8 cellular contexts compared by ENCODE assay signal in genomic region chr18:32018331-32019250, GRCh38. TPM values are rescaled to one million over a fixed set of nuclear protein-coding genes. Genes with fewer than 3 reads are reported as not detected.
DNase-seq lines count a peak whose midpoint lies in the region; ATAC-seq and TF ChIP-seq lines count a peak whose summit lies in the region.

RNF125 (plus strand) TSS chr18:32018825; CDS start chr18:32018864, 39 bp downstream.

- H3K4me1 ChIP-seq in adrenal gland (replicated peaks in 1 of 2) (peaks cover 0 to 6% of the 10 kb centered on the region in 2 donors), right atrium auricular region (peaks cover 0 to 21% of the 10 kb centered on the region in 2 donors), prostate gland (replicated peaks) (no peaks in the 10 kb centered on the region), urinary bladder (ENCODE audit: insufficient read depth) (no peaks in the 10 kb centered on the region)

- peak; percentile 88 for ATAC-seq in HG02623 (IDR thresholded peaks at IDR 0.05; ENCODE audit: unreplicated experiment)

- intact Hi-C loops in adrenal gland (cut with DNase I), result loop anchor here in 1 of 2 donors (5.0 kb wide), 1 partner anchor 74 kb away; the partner anchor contains the start of gene RNF138
- intact Hi-C loops in prostate gland (cut with DNase I), result no loop called here

- TF ChIP-seq CTCF in GM12865 (IDR thresholded peaks at IDR 0.05; ENCODE audit: insufficient read depth, low read depth, low read length, missing control alignments) (no peak), adrenal gland (IDR thresholded peaks at IDR 0.05) (peak in 3 of 6 experiments; percentile 2 to 23 (median 17)), right atrium auricular region (IDR thresholded peaks at IDR 0.05) (no peak), prostate gland (IDR thresholded peaks at IDR 0.05) (peak in 1 of 4 experiments; percentile 24)

- H3K27ac ChIP-seq in adrenal gland, result peak within 1 kb of the TSS in 4 of 5 donors; percentile 36 to 80 (median 66)
- peak within 1 kb of the TSS; percentile 63 to 73 for H3K27ac ChIP-seq in right atrium auricular region
- H3K27ac ChIP-seq in prostate gland, result peak within 1 kb of the TSS; percentile 74 to 78
- H3K27ac ChIP-seq in urinary bladder (ENCODE audit: low read depth), result peak within 1 kb of the TSS; percentile 73

- H3K9me3 ChIP-seq in adrenal gland (replicated peaks in 1 of 3) (no peaks in the 10 kb centered on the region), right atrium auricular region (no peaks in the 10 kb centered on the region), prostate gland (no peaks in the 10 kb centered on the region)

- H3K4me3 ChIP-seq in GM12865 (ENCODE audit: low read depth, low read length), result peak within 1 kb of the TSS; percentile 89
- peak within 1 kb of the TSS in 3 of 4 donors; percentile 45 to 73 (median 52) for H3K4me3 ChIP-seq in adrenal gland
- H3K4me3 ChIP-seq in right atrium auricular region, result peak within 1 kb of the TSS; percentile 38 to 66
- H3K4me3 ChIP-seq in prostate gland, result peak within 1 kb of the TSS; percentile 37 to 45
- peak within 1 kb of the TSS; percentile 46 for H3K4me3 ChIP-seq in urinary bladder (ENCODE audit: low read depth, low read length)

- peak; percentile 96 for DNase-seq in GM12865 (ENCODE audit: low read depth)
- DNase-seq in NCI-H1105 (lab: John Stamatoyannopoulos, UW), result peak; percentile 90
- peak; percentile 71 to 96 (median 80) for DNase-seq in T-helper 1 cell
- DNase-seq in adrenal gland, result peak; percentile 69 to 85 (median 78)
- DNase-seq in right atrium auricular region (ENCODE audit: low spot score), result peak; percentile 68
- DNase-seq in prostate gland (ENCODE audit: low spot score), result peak; percentile 66

- H3K36me3 ChIP-seq in adrenal gland (replicated peaks in 1 of 2), result no peaks in the 10 kb centered on the region
- no peaks in the 10 kb centered on the region for H3K36me3 ChIP-seq in right atrium auricular region
- no peaks in the 10 kb centered on the region for H3K36me3 ChIP-seq in prostate gland
- H3K36me3 ChIP-seq in urinary bladder (ENCODE audit: insufficient read depth), result no peaks in the 10 kb centered on the region

- 1 to 3% (median 1%) methylated on average over 14 to 66 of the region's 66 CpGs for WGBS in adrenal gland, 4 donors
- under 1% methylated on average over 47 of the region's 66 CpGs for WGBS in prostate gland
- WGBS in urinary bladder, result under 1% methylated on average over 66 of the region's 66 CpGs

- H3K27me3 ChIP-seq in adrenal gland, result no peaks in the 10 kb centered on the region
- no peaks in the 10 kb centered on the region for H3K27me3 ChIP-seq in right atrium auricular region
- H3K27me3 ChIP-seq in prostate gland (replicated peaks; ENCODE audit: insufficient read depth), result no peaks in the 10 kb centered on the region

- TF ChIP-seq POLR2A in adrenal gland (IDR thresholded peaks at IDR 0.05) (peak; percentile 22 to 77), prostate gland (IDR thresholded peaks at IDR 0.05) (peak; percentile 46)

RNA-seq across cellular contexts. Expression of gene RNF125, which starts in this region (rescaled TPM):
- total RNA-seq in adrenal gland (1 to 10 TPM; 1.2 to 7.9 (median 2.5) TPM), right atrium auricular region (1 to 10 TPM; 1.7 to 5.6 TPM), prostate gland (1 to 10 TPM; 1.2 to 2.6 TPM), urinary bladder (10.9 TPM)
- polyA plus RNA-seq in adrenal gland (1 to 10 TPM in 2 of 3 donors, under 1 TPM in 1; 0.80 to 2.5 (median 1.8) TPM), urinary bladder (3.4 TPM)

Comparison
In these comparisons a context has a peak if more than half of its experiments do, and no peak if none do; other contexts are left out.
1. Peak in every context shown above with its lines: DNase-seq, ATAC-seq, H3K4me3 ChIP-seq and H3K27ac ChIP-seq.